In the genomic region with DNA sequence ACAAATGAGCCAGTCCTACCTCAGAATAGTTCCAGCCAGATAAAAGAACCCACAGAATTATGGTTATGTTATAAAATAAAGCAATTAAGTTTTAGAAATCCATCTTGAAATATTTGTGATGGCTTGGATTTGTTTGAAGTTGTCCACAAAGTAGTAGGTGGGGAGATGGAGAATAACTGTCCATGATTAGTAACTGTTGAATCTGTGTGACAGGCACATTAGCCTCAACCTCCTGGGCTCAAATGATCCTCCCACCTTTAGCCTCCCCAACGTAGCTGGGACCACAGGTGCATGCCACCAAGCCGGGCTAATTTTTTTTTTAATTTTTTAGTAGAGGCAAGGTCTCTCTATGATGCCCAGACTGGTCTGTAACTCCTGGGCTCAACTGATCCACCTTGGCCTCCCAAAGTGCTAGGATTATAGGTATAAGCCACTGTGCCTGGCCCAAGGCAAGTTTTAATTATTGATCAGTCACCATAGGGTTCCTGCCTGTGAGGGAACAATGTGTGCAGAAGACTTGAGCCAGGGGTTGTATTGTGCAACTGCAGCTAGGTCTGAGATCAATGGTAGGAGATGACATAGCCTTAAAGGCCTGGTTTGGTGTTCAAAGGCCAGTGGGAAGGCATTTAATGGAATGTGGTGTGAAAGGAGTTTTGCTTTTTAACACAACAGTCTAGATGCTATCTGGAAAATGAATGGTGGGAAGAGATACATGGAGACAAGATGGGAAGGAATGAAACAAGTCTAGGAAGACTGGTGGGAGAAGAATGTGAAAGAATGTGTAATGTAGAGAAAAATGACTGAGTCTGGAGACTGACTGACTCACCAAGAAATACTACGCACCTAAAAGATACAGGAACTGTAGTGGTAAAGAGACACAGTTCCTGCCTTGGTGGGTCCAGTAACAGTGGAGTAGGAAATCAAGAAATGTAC, we compare ENCODE assay signal across 10 cellular contexts. TPM values are rescaled to one million over a fixed set of nuclear protein-coding genes. Genes with fewer than 3 reads are reported as not detected.
DNase-seq lines count a peak whose midpoint lies in the region; ATAC-seq and TF ChIP-seq lines count a peak whose summit lies in the region.
"Had no signal": no experiment of that assay in that cellular context is flagged by ENCODE, and none has a peak within 500 bp of the region (broad histone marks: within the 10 kb centered on the region; RNA-seq: fewer than 3 reads in every experiment).

No MANE protein-coding gene starts in this region.

- H3K4me3 Mint-ChIP-seq in endothelial cell (ENCODE audit: unreplicated experiment) = peak overlapping the region; percentile 10
- H3K4me3 Mint-ChIP-seq in stimulated activated effector memory CD8-positive, alpha-beta T cell treated with anti-CD3 and anti-CD28 coated beads, Interleukin-12 subunit alpha, Interleukin-12 subunit beta, amount 100 ng/mL, for 72 hours = peak overlapping the region; percentile 96

- H3K4me1 Mint-ChIP-seq in endothelial cell (ENCODE audit: unreplicated experiment) = peaks cover 45% of the 10 kb centered on the region
- peaks cover 76% of the 10 kb centered on the region for H3K4me1 Mint-ChIP-seq in stimulated activated effector memory CD8-positive, alpha-beta T cell treated with anti-CD3 and anti-CD28 coated beads, Interleukin-12 subunit alpha, Interleukin-12 subunit beta, amount 100 ng/mL, for 72 hours

- no peaks in the 10 kb centered on the region for H3K9me3 Mint-ChIP-seq in endothelial cell (ENCODE audit: unreplicated experiment)
- H3K9me3 Mint-ChIP-seq in stimulated activated effector memory CD8-positive, alpha-beta T cell treated with anti-CD3 and anti-CD28 coated beads, Interleukin-12 subunit alpha, Interleukin-12 subunit beta, amount 100 ng/mL, for 72 hours = no peaks in the 10 kb centered on the region

- peak; percentile 66 for ATAC-seq in stimulated activated effector memory CD8-positive, alpha-beta T cell treated with anti-CD3 and anti-CD28 coated beads, Interleukin-12 subunit alpha, Interleukin-12 subunit beta, amount 100 ng/mL, for 72 hours
- ATAC-seq in HG03135 (IDR thresholded peaks at IDR 0.05; ENCODE audit: unreplicated experiment) = no peak
- ATAC-seq in GM19463 (IDR thresholded peaks at IDR 0.05; ENCODE audit: unreplicated experiment) = no peak

- peak; percentile 58 for DNase-seq in SIG-M5 treated with dmso at 0.1 percent for 504 hours (lab: John Stamatoyannopoulos, UW; ENCODE audit: unreplicated experiment)
- no peak for DNase-seq in SIG-M5 (lab: John Stamatoyannopoulos, UW)
- peak in 1 of 2 experiments; percentile 42 for DNase-seq in SJSA1 (ENCODE audit: low read depth in 1 of 2, low spot score in 2 of 2)
- DNase-seq in endothelial cell (ENCODE audit: low spot score) = no peak
- DNase-seq in stimulated activated effector memory CD8-positive, alpha-beta T cell treated with anti-CD3 and anti-CD28 coated beads, Interleukin-12 subunit alpha, Interleukin-12 subunit beta, amount 100 ng/mL, for 72 hours (ENCODE audit: low spot score in 2 of 2) = no peak
- DNase-seq in foreskin melanocyte = no peak
- DNase-seq: dermis blood vessel endothelial cell had no signal

- no peaks in the 10 kb centered on the region for H3K27me3 ChIP-seq in SJSA1 (replicated peaks)
- H3K27me3 ChIP-seq: right atrium auricular region had no signal

- no peaks in the 10 kb centered on the region for H3K36me3 Mint-ChIP-seq in endothelial cell (ENCODE audit: low read depth, unreplicated experiment)
- H3K36me3 Mint-ChIP-seq in stimulated activated effector memory CD8-positive, alpha-beta T cell treated with anti-CD3 and anti-CD28 coated beads, Interleukin-12 subunit alpha, Interleukin-12 subunit beta, amount 100 ng/mL, for 72 hours = peaks cover 100% of the 10 kb centered on the region

- peaks cover 72% of the 10 kb centered on the region for H3K4me1 ChIP-seq in SJSA1 (replicated peaks)

- H3K9me3 ChIP-seq in SJSA1 (replicated peaks) = no peaks in the 10 kb centered on the region
- H3K9me3 ChIP-seq: right atrium auricular region had no signal

- H3K36me3 ChIP-seq in SJSA1 = peaks cover 73% of the 10 kb centered on the region

- peak overlapping the region; percentile 64 for H3K27ac Mint-ChIP-seq in endothelial cell (ENCODE audit: unreplicated experiment)
- peak overlapping the region; percentile 99 for H3K27ac Mint-ChIP-seq in stimulated activated effector memory CD8-positive, alpha-beta T cell treated with anti-CD3 and anti-CD28 coated beads, Interleukin-12 subunit alpha, Interleukin-12 subunit beta, amount 100 ng/mL, for 72 hours

- peaks cover 10% of the 10 kb centered on the region for H3K27me3 Mint-ChIP-seq in endothelial cell (ENCODE audit: unreplicated experiment)

- H3K4me3 ChIP-seq in SJSA1 = no peak overlapping the region
- H3K4me3 ChIP-seq: right atrium auricular region had no signal

- peak overlapping the region; percentile 39 for H3K27ac ChIP-seq in SJSA1
- H3K27ac ChIP-seq: right atrium auricular region had no signal

- TF ChIP-seq CTCF in endothelial cell (IDR thresholded peaks at IDR 0.05; ENCODE audit: unreplicated experiment) = no peak

RNA-seq across cellular contexts. Expression of a gene that starts 9.8 kb away (rescaled TPM):
- total RNA-seq in SJSA1 (2014; rRNA removed; shearing (Covaris generic)) = 156 and 237 TPM in 2 replicates
- total RNA-seq in endothelial cell (ENCODE audit: unreplicated experiment) = 194 TPM

RNA-seq across cellular contexts. Expression of a gene that starts 27.8 kb away (rescaled TPM):
- not detected in 2 replicates for total RNA-seq in SJSA1 (2014; rRNA removed; shearing (Covaris generic))
- not detected for total RNA-seq in endothelial cell (ENCODE audit: unreplicated experiment)
- total RNA-seq: dermis blood vessel endothelial cell, right atrium auricular region had no signal

RNA-seq across cellular contexts. Expression of a gene that starts 37.7 kb away (rescaled TPM):
- 2.4 and 3.9 TPM in 2 replicates for total RNA-seq in SJSA1 (2014; rRNA removed; shearing (Covaris generic))
- total RNA-seq in endothelial cell (ENCODE audit: unreplicated experiment) = 3.3 TPM
